ENCODE assay signal across 10 cellular contexts in the genomic region with DNA sequence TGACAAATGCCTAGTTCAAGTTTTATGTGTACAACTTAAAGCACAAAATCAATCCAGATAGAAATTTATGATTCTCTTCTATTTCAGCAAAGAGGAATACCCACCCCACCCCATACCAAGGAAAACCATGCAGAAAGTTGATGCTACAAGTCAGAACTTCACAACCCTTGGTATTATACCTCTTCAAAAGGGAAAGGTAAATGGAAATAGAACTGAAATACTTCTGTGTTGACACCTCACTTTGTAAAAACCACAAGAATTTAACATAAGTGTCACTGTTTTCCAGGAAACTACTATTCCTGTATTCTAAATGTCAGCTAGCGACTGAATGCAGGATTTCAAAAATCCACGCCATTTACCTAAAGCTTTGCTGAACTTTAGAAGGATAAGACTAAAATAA. TPM values are rescaled to one million over a fixed set of nuclear protein-coding genes. Genes with fewer than 3 reads are reported as not detected.
DNase-seq lines count a peak whose midpoint lies in the region; ATAC-seq and TF ChIP-seq lines count a peak whose summit lies in the region.
"Had no signal": no experiment of that assay in that cellular context is flagged by ENCODE, and none has a peak within 500 bp of the region (broad histone marks: within the 10 kb centered on the region; RNA-seq: fewer than 3 reads in every experiment).

No MANE protein-coding gene starts in this region.

- H3K27me3 ChIP-seq in HCT116 (ENCODE audit: insufficient read depth, low read length) (no peaks in the 10 kb centered on the region), fibroblast of lung (ENCODE audit: control insufficient read depth, insufficient read depth, low read length) (no peaks in the 10 kb centered on the region)

- H3K4me2 ChIP-seq in HCT116 (ENCODE audit: low read length) (peak overlapping the region; percentile 80), fibroblast of lung (ENCODE audit: extremely low read depth, insufficient read depth, low read length) (peak overlapping the region; percentile 93)

- ATAC-seq in HCT116 (no peak), GM19397 (IDR thresholded peaks at IDR 0.05; ENCODE audit: unreplicated experiment) (no peak)
- no peak for ATAC-seq in stimulated activated memory B cell treated with anti-CD40 and anti-IgM and Interleukin-4, amounts not matched to agents 10 μg/mL and 1 μg/mL and 100 μg/mL, for 72 hours

- H3K9me3 Mint-ChIP-seq in T-helper 1 cell treated with Interleukin-12 subunit alpha and Interleukin-12 subunit beta and Interleukin-4 antibody, amounts not matched to agents 30 μg/mL and 1 μg/mL, for 36 hours = no peaks in the 10 kb centered on the region
- H3K9me3 Mint-ChIP-seq in stimulated activated memory B cell treated with anti-CD40 and anti-IgM and Interleukin-4, amounts not matched to agents 10 μg/mL and 1 μg/mL and 100 μg/mL, for 72 hours = no peaks in the 10 kb centered on the region

- H3K4me3 Mint-ChIP-seq in T-helper 1 cell treated with Interleukin-12 subunit alpha and Interleukin-12 subunit beta and Interleukin-4 antibody, amounts not matched to agents 30 μg/mL and 1 μg/mL, for 36 hours = peak overlapping the region; percentile 87
- peak overlapping the region; percentile 86 for H3K4me3 Mint-ChIP-seq in stimulated activated memory B cell treated with anti-CD40 and anti-IgM and Interleukin-4, amounts not matched to agents 10 μg/mL and 1 μg/mL and 100 μg/mL, for 72 hours

- H3K4me1 Mint-ChIP-seq in T-helper 1 cell treated with Interleukin-12 subunit alpha and Interleukin-12 subunit beta and Interleukin-4 antibody, amounts not matched to agents 30 μg/mL and 1 μg/mL, for 36 hours (ENCODE audit: low read depth) = peaks cover 61% of the 10 kb centered on the region
- peaks cover 71% of the 10 kb centered on the region for H3K4me1 Mint-ChIP-seq in stimulated activated memory B cell treated with anti-CD40 and anti-IgM and Interleukin-4, amounts not matched to agents 10 μg/mL and 1 μg/mL and 100 μg/mL, for 72 hours

- peaks cover 16% of the 10 kb centered on the region for H3K36me3 Mint-ChIP-seq in T-helper 1 cell treated with Interleukin-12 subunit alpha and Interleukin-12 subunit beta and Interleukin-4 antibody, amounts not matched to agents 30 μg/mL and 1 μg/mL, for 36 hours (ENCODE audit: low read depth)
- peaks cover 13% of the 10 kb centered on the region for H3K36me3 Mint-ChIP-seq in stimulated activated memory B cell treated with anti-CD40 and anti-IgM and Interleukin-4, amounts not matched to agents 10 μg/mL and 1 μg/mL and 100 μg/mL, for 72 hours

- H3K27me3 Mint-ChIP-seq in T-helper 1 cell treated with Interleukin-12 subunit alpha and Interleukin-12 subunit beta and Interleukin-4 antibody, amounts not matched to agents 30 μg/mL and 1 μg/mL, for 36 hours (ENCODE audit: low read depth) = no peaks in the 10 kb centered on the region
- no peaks in the 10 kb centered on the region for H3K27me3 Mint-ChIP-seq in stimulated activated memory B cell treated with anti-CD40 and anti-IgM and Interleukin-4, amounts not matched to agents 10 μg/mL and 1 μg/mL and 100 μg/mL, for 72 hours

- H3K9me2 ChIP-seq in HCT116 (ENCODE audit: insufficient read depth) = no peaks in the 10 kb centered on the region

- intact Hi-C loops in HCT116 (cut with micrococcal nuclease) = no loop called here

- no peak for TF ChIP-seq POLR2A in HCT116 (IDR thresholded peaks at IDR 0.05; ENCODE audit: borderline replicate concordance, extremely low read depth, insufficient read depth, insufficient read length)

- peak overlapping the region; percentile 84 for H3K27ac Mint-ChIP-seq in T-helper 1 cell treated with Interleukin-12 subunit alpha and Interleukin-12 subunit beta and Interleukin-4 antibody, amounts not matched to agents 30 μg/mL and 1 μg/mL, for 36 hours
- H3K27ac Mint-ChIP-seq in stimulated activated memory B cell treated with anti-CD40 and anti-IgM and Interleukin-4, amounts not matched to agents 10 μg/mL and 1 μg/mL and 100 μg/mL, for 72 hours = peak overlapping the region; percentile 96

- peaks cover 31 to 43% of the 10 kb centered on the region in 2 experiments for H3K4me1 ChIP-seq in HCT116 (ENCODE audit: control insufficient read depth in 1 of 2, insufficient read depth in 2 of 2, low read length in 2 of 2)
- peaks cover 9% of the 10 kb centered on the region for H3K4me1 ChIP-seq in fibroblast of lung (ENCODE audit: control insufficient read depth, extremely low read depth, insufficient read depth, low read length)

- peak overlapping the region; percentile 2; the same call in 1 of the 2 replicates for H3K27ac ChIP-seq in HCT116 (ENCODE audit: low read depth, low read length)
- H3K27ac ChIP-seq in fibroblast of lung (ENCODE audit: insufficient read depth, low read length) = no peak overlapping the region
- H3K27ac ChIP-seq: VCaP had no signal

- H3K79me2 ChIP-seq in HCT116 (ENCODE audit: insufficient read depth, low read length) (peaks cover 87% of the 10 kb centered on the region), fibroblast of lung (ENCODE audit: control insufficient read depth, insufficient read depth, low read length) (peaks cover 86% of the 10 kb centered on the region)

- H2AFZ ChIP-seq in HCT116 (ENCODE audit: low read depth, low read length, poor library complexity, severe bottlenecking) = no peak overlapping the region
- no peak overlapping the region for H2AFZ ChIP-seq in fibroblast of lung (ENCODE audit: low read length)

- H3K9ac ChIP-seq in HCT116 (ENCODE audit: low read length) = peak overlapping the region; percentile 97
- no peak overlapping the region for H3K9ac ChIP-seq in fibroblast of lung (ENCODE audit: insufficient read depth, low read length)

- no peak for TF ChIP-seq RAD21 in HCT116 (IDR thresholded peaks at IDR 0.05; ENCODE audit: low read depth)

- H3K36me3 ChIP-seq in HCT116 (ENCODE audit: control insufficient read depth in 1 of 2, insufficient read depth in 2 of 2, low read length in 2 of 2) (peaks cover 0 to 6% of the 10 kb centered on the region in 2 experiments; a peak in 3 of 4 replicates), fibroblast of lung (ENCODE audit: control insufficient read depth, insufficient read depth, low read length) (no peaks in the 10 kb centered on the region)

- H3K9me3 ChIP-seq in HCT116 (ENCODE audit: control insufficient read depth in 1 of 2, insufficient read depth in 1 of 2, low read depth in 1 of 2, low read length in 2 of 2) (no peaks in the 10 kb centered on the region), fibroblast of lung (ENCODE audit: control insufficient read depth, insufficient read depth, low read depth, low read length) (no peaks in the 10 kb centered on the region)

- peak; percentile 12 for DNase-seq in HCT116 (ENCODE audit: low read depth, low spot score)
- DNase-seq in fibroblast of lung (ENCODE audit: low read depth in 2 of 2) = peak in 1 of 2 donors; percentile 59
- DNase-seq in HuH-7.5 (ENCODE audit: low spot score) = no peak
- DNase-seq in RPMI8226 = no peak
- DNase-seq in SIG-M5 (lab: John Stamatoyannopoulos, UW) = no peak
- DNase-seq: NCI-H1417 treated with DMSO at 0.1 percent for 48 hours had no signal

- H4K20me1 ChIP-seq in HCT116 (ENCODE audit: insufficient read depth) (peaks cover 58% of the 10 kb centered on the region), fibroblast of lung (ENCODE audit: control insufficient read depth, extremely low read depth, insufficient read depth, low read length) (peaks cover 31% of the 10 kb centered on the region)

- BruUV-seq in HCT116 (replicated peaks; lab: Mats Ljungman, UMichigan) = no TSS peak

- TF ChIP-seq CTCF in HCT116 (IDR thresholded peaks at IDR 0.05 in 2 of 3, conservative IDR thresholded peaks at IDR 0.05 in 1 of 3; ENCODE audit: borderline replicate concordance in 1 of 3, insufficient read depth in 1 of 3, low read depth in 2 of 3, low read length in 2 of 3) (no peak), fibroblast of lung (conservative IDR thresholded peaks at IDR 0.05 in 1 of 2, IDR thresholded peaks at IDR 0.05 in 1 of 2; ENCODE audit: low read depth in 1 of 2, low read length in 2 of 2) (no peak)

- H3K4me3 ChIP-seq in HCT116 (replicated peaks in 1 of 2; ENCODE audit: low read depth in 1 of 2, low read length in 2 of 2) (no peak overlapping the region), fibroblast of lung (replicated peaks in 1 of 4; ENCODE audit: control extremely low read depth in 1 of 4, insufficient read depth in 1 of 4, low read depth in 3 of 4, low read length in 4 of 4) (peak overlapping the region in 3 of 4 experiments; percentile 65 to 93 (median 87))

- CTCF ChIA-PET in HCT116 (lab: Charles Lee) = no interaction called here

- POLR2A ChIA-PET in HCT116 (lab: Charles Lee) = interaction anchor here (1.0 kb wide), 1 partner anchor 81 kb away, joined by 3 read pairs; a partner anchor contains a TSS

- RAD21 ChIA-PET in HCT116 (lab: Charles Lee; ENCODE audit: low non-redundant PET in 1 of 2, low total read pairs in 2 of 2, uncharacterized antibody in 2 of 2, unreplicated experiment in 2 of 2) = no interaction called here

RNA-seq across cellular contexts. Expression of a gene that starts 3.7 kb away (rescaled TPM):
- 333 TPM for total RNA-seq in HCT116 (2021; ENCODE audit: unreplicated experiment)
- 304 and 307 TPM in 2 replicates for polyA plus RNA-seq in HCT116 (2012)
- total RNA-seq in fibroblast of lung = 88.8 and 101 TPM in 2 replicates
- polyA plus RNA-seq in fibroblast of lung = 128 and 146 TPM in 2 replicates
- polyA plus RNA-seq in fibroblast of lung (2012) = 162 and 173 TPM in 2 replicates
- 232 and 304 TPM in 2 replicates for polyA minus RNA-seq in fibroblast of lung (ENCODE audit: low replicate concordance)

RNA-seq across cellular contexts. Expression of a gene that starts 3.7 kb away (rescaled TPM):
- total RNA-seq in HCT116 (2021; ENCODE audit: unreplicated experiment) = 110 TPM
- polyA plus RNA-seq in HCT116 (2012) = 48.6 and 49.1 TPM in 2 replicates
- total RNA-seq in fibroblast of lung = 29.9 and 31.8 TPM in 2 replicates
- polyA plus RNA-seq in fibroblast of lung = 109 and 126 TPM in 2 replicates
- polyA plus RNA-seq in fibroblast of lung (2012) = 49.7 and 52.6 TPM in 2 replicates
- polyA minus RNA-seq in fibroblast of lung (ENCODE audit: low replicate concordance) = 51.6 and 109 TPM in 2 replicates

RNA-seq across cellular contexts. Expression of a gene that starts 38.1 kb away (rescaled TPM):
- total RNA-seq in HCT116 (2021; ENCODE audit: unreplicated experiment) = 33.9 TPM
- polyA plus RNA-seq in HCT116 (2012) = 16.2 and 21.6 TPM in 2 replicates
- 31.7 and 36.5 TPM in 2 replicates for total RNA-seq in fibroblast of lung
- polyA plus RNA-seq in fibroblast of lung = 34.7 and 37.7 TPM in 2 replicates
- 22.8 and 29.9 TPM in 2 replicates for polyA plus RNA-seq in fibroblast of lung (2012)
- polyA minus RNA-seq in fibroblast of lung (ENCODE audit: low replicate concordance) = 23.9 and 33.3 TPM in 2 replicates

RNA-seq across cellular contexts. Expression of a gene that starts 38.2 kb away (rescaled TPM):
- total RNA-seq in HCT116 (2021; ENCODE audit: unreplicated experiment) (167 TPM), fibroblast of lung (118 and 239 TPM in 2 replicates)
- 257 TPM in 2 replicates for polyA plus RNA-seq in HCT116 (2012)
- 205 and 222 TPM in 2 replicates for polyA plus RNA-seq in fibroblast of lung
- 314 and 442 TPM in 2 replicates for polyA plus RNA-seq in fibroblast of lung (2012)
- polyA minus RNA-seq in fibroblast of lung (ENCODE audit: low replicate concordance) = 21.9 and 25.9 TPM in 2 replicates

RNA-seq across cellular contexts. Expression of a gene that starts 45.4 kb away (rescaled TPM):
- total RNA-seq in HCT116 (2021; ENCODE audit: unreplicated experiment) (6.2 TPM), fibroblast of lung (6.6 and 8.5 TPM in 2 replicates)
- 10.3 and 12.9 TPM in 2 replicates for polyA plus RNA-seq in HCT116 (2012)
- polyA plus RNA-seq in fibroblast of lung = 2.6 and 4.3 TPM in 2 replicates
- polyA plus RNA-seq in fibroblast of lung (2012) = 2.7 and 7.9 TPM in 2 replicates
- 5.3 TPM in 1 of 2 replicates, not detected in the other for polyA minus RNA-seq in fibroblast of lung (ENCODE audit: low replicate concordance)

Comparison
In these comparisons a context has a peak if more than half of its experiments do, and no peak if none do; other contexts are left out.
1. H3K4me3 ChIP-seq: peak in fibroblast of lung (3 of 4); none in HCT116 (0 of 2).